17 cellular contexts compared by ENCODE assay signal in genomic region chr6:69812746-69813427, GRCh38. TPM values are rescaled to one million over a fixed set of nuclear protein-coding genes. Genes with fewer than 3 reads are reported as not detected.
DNase-seq lines count a peak whose midpoint lies in the region; ATAC-seq and TF ChIP-seq lines count a peak whose summit lies in the region.
"Had no signal": no experiment of that assay in that cellular context is flagged by ENCODE, and none has a peak within 500 bp of the region (broad histone marks: within the 10 kb centered on the region; RNA-seq: fewer than 3 reads in every experiment).

No MANE protein-coding gene starts in this region.

- H4K20me1 ChIP-seq in OCI-LY7 (ENCODE audit: insufficient read depth, low read length): no peaks in the 10 kb centered on the region

- WGBS in gastroesophageal sphincter (ENCODE audit: low coverage in 1 of 2), 2 donors: 58 to 74% methylated on average over 4 of the region's 4 CpGs

- H3K27ac ChIP-seq in OCI-LY7 (ENCODE audit: low read depth, low read length, poor library complexity, severe bottlenecking) (peak overlapping the region; percentile 0), gastroesophageal sphincter (no peak overlapping the region)

- peak overlapping the region; percentile 90 for H3K27ac Mint-ChIP-seq in activated naive CD4-positive, alpha-beta T cell treated with anti-CD3 and anti-CD28 coated beads, Interleukin-2, amount 50 U/mL, for 24 hours
- peak overlapping the region; percentile 30 to 61 for H3K27ac Mint-ChIP-seq in effector memory CD8-positive, alpha-beta T cell
- H3K27ac Mint-ChIP-seq: dendritic cell treated with granulocyte-macrophage colony-stimulating factor and Interleukin-4, amounts not matched to agents 40 ng/mL and 50 ng/mL, for 4 days had no signal

- no peak for TF ChIP-seq EP300 in gastroesophageal sphincter (IDR thresholded peaks at IDR 0.05)

- POLR2A ChIA-PET in OCI-LY7 (lab: Charles Lee): interaction anchor here (1.1 to 6.0 kb wide), 2 partner anchors 15 to 18 kb away, joined by 3 to 37 read pairs; partner anchors contain the start of gene LMBRD1

- CTCF ChIA-PET in OCI-LY7 (lab: Charles Lee; ENCODE audit: unreplicated experiment): interaction anchor here (2.7 kb wide), 1 partner anchor 16 kb away, joined by 15 read pairs; the partner anchor contains the start of gene LMBRD1

- peak overlapping the region; percentile 54 for H3K4me2 ChIP-seq in OCI-LY7 (ENCODE audit: low read length)

- H3K27me3 ChIP-seq in gastroesophageal sphincter: no peaks in the 10 kb centered on the region

- H3K79me2 ChIP-seq in OCI-LY7 (ENCODE audit: insufficient read depth, low read depth, low read length): no peaks in the 10 kb centered on the region

- H3K36me3 Mint-ChIP-seq in activated naive CD4-positive, alpha-beta T cell treated with anti-CD3 and anti-CD28 coated beads, Interleukin-2, amount 50 U/mL, for 24 hours: peaks cover 3% of the 10 kb centered on the region
- no peaks in the 10 kb centered on the region for H3K36me3 Mint-ChIP-seq in effector memory CD8-positive, alpha-beta T cell (ENCODE audit: insufficient read depth)

- TF ChIP-seq CTCF in OCI-LY7 (conservative IDR thresholded peaks at IDR 0.05; ENCODE audit: low read length): no peak
- TF ChIP-seq CTCF in gastroesophageal sphincter (IDR thresholded peaks at IDR 0.05): no peak

- no peak for ATAC-seq in effector memory CD8-positive, alpha-beta T cell (replicated peaks)
- no peak for ATAC-seq in gastroesophageal sphincter
- ATAC-seq: Panc1 had no signal

- intact Hi-C loops in OCI-LY7 (cut with micrococcal nuclease; ENCODE audit: unreplicated experiment): no loop called here

- no peaks in the 10 kb centered on the region for H3K9me3 ChIP-seq in OCI-LY7 (ENCODE audit: low read length)
- no peaks in the 10 kb centered on the region for H3K9me3 ChIP-seq in gastroesophageal sphincter

- no peaks in the 10 kb centered on the region for H3K9me2 ChIP-seq in OCI-LY7 (ENCODE audit: insufficient read depth, low read length)

- H3K9me3 Mint-ChIP-seq in activated naive CD4-positive, alpha-beta T cell treated with anti-CD3 and anti-CD28 coated beads, Interleukin-2, amount 50 U/mL, for 24 hours: no peaks in the 10 kb centered on the region
- no peaks in the 10 kb centered on the region for H3K9me3 Mint-ChIP-seq in effector memory CD8-positive, alpha-beta T cell
- H3K9me3 Mint-ChIP-seq: dendritic cell treated with granulocyte-macrophage colony-stimulating factor and Interleukin-4, amounts not matched to agents 40 ng/mL and 50 ng/mL, for 4 days; H9 had no signal

- peaks cover 68% of the 10 kb centered on the region for H3K4me1 Mint-ChIP-seq in activated naive CD4-positive, alpha-beta T cell treated with anti-CD3 and anti-CD28 coated beads, Interleukin-2, amount 50 U/mL, for 24 hours
- peaks cover 22 to 34% of the 10 kb centered on the region in 2 donors for H3K4me1 Mint-ChIP-seq in effector memory CD8-positive, alpha-beta T cell (ENCODE audit: low read depth in 2 of 2)

- H3K4me3 ChIP-seq in OCI-LY7 (ENCODE audit: low read depth, low read length, poor library complexity, severe bottlenecking) (no peak overlapping the region), gastroesophageal sphincter (no peak overlapping the region)
- H3K4me3 ChIP-seq: lung had no signal

- H3K36me3 ChIP-seq in OCI-LY7 (ENCODE audit: insufficient read depth, low read length) (no peaks in the 10 kb centered on the region), gastroesophageal sphincter (no peaks in the 10 kb centered on the region)

- BruUV-seq in OCI-LY7 (replicated peaks; lab: Mats Ljungman, UMichigan): no TSS peak

- DNase-seq in activated naive CD4-positive, alpha-beta T cell treated with Interleukin-2 at 50 U/mL for 16 hours: no peak
- DNase-seq in OCI-LY7 (ENCODE audit: low spot score) (no peak), retina (no peak), NCI-H446 treated with DMSO at 0.1 percent for 48 hours (lab: John Stamatoyannopoulos, UW) (no peak), NCI-H510A (lab: John Stamatoyannopoulos, UW) (no peak)
- no peak for DNase-seq in effector memory CD8-positive, alpha-beta T cell
- DNase-seq: activated CD8-positive, alpha-beta memory T cell treated with anti-CD3 and anti-CD28 coated beads for 24 hours; aorta; H9; posterior cingulate gyrus had no signal

- no peak for TF ChIP-seq POLR2A in gastroesophageal sphincter (IDR thresholded peaks at IDR 0.05)

- H3K4me1 ChIP-seq in OCI-LY7 (ENCODE audit: insufficient read depth, low read length, poor library complexity, severe bottlenecking) (peaks cover 41% of the 10 kb centered on the region), gastroesophageal sphincter (no peaks in the 10 kb centered on the region)

- H2AFZ ChIP-seq in OCI-LY7 (ENCODE audit: low read length): peak overlapping the region; percentile 98

- no peaks in the 10 kb centered on the region for H3K27me3 Mint-ChIP-seq in activated naive CD4-positive, alpha-beta T cell treated with anti-CD3 and anti-CD28 coated beads, Interleukin-2, amount 50 U/mL, for 24 hours
- peaks cover 10 to 17% of the 10 kb centered on the region in 2 donors for H3K27me3 Mint-ChIP-seq in effector memory CD8-positive, alpha-beta T cell

- H3K4me3 Mint-ChIP-seq in activated naive CD4-positive, alpha-beta T cell treated with anti-CD3 and anti-CD28 coated beads, Interleukin-2, amount 50 U/mL, for 24 hours: peak overlapping the region; percentile 19
- H3K4me3 Mint-ChIP-seq in effector memory CD8-positive, alpha-beta T cell: peak overlapping the region; percentile 2 to 16
- H3K4me3 Mint-ChIP-seq: dendritic cell treated with granulocyte-macrophage colony-stimulating factor and Interleukin-4, amounts not matched to agents 40 ng/mL and 50 ng/mL, for 4 days; H9 had no signal

RNA-seq across cellular contexts. Expression of gene LMBRD1, which starts 16.1 kb away (rescaled TPM):
- 12.7 and 14.0 TPM in 2 replicates for total RNA-seq in OCI-LY7 (2014; rRNA removed; shearing (Covaris generic))
- total RNA-seq in OCI-LY7 (2022) (16.3 and 20.8 TPM in 2 replicates), gastroesophageal sphincter (10 to 100 TPM; 45.4 to 78.0 (median 60.7) TPM)

RNA-seq across cellular contexts. Expression of gene COL19A1, which starts 53.5 kb away (rescaled TPM):
- total RNA-seq in OCI-LY7 (2014; rRNA removed; shearing (Covaris generic)): 0.03 TPM in 2 replicates
- total RNA-seq in OCI-LY7 (2022): 0.30 TPM in 1 of 2 replicates, not detected in the other
- total RNA-seq in gastroesophageal sphincter: 10 to 100 TPM in 1 of 4 donors, 1 to 10 TPM in 3; 3.7 to 15.6 (median 6.5) TPM
- total RNA-seq: fibroblast of lung, H9, MCF 10A had no signal
